Comparison of ENCODE assay signal across 20 cellular contexts in the genomic region with DNA sequence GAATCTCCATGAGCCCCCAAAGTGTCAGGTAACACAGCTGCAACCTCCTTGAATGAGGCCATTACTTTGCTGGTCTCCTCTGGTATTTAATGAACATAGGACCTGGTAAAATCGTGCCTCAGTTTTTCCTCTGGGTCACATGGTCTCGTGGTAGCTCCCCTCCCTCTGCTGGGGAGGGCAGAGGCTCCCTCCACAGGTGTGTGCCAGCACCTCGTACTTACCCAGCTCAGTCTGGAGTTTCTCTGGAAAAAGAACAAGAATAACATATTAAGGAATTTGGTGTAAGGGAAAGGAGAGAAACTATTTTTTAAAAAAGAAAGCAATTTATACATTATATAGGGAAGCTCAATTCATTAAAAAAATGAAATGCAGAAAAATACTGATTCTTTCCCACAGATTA. TPM values are rescaled to one million over a fixed set of nuclear protein-coding genes. Genes with fewer than 3 reads are reported as not detected.
DNase-seq lines count a peak whose midpoint lies in the region; ATAC-seq and TF ChIP-seq lines count a peak whose summit lies in the region.
"Had no signal": no experiment of that assay in that cellular context is flagged by ENCODE, and none has a peak within 500 bp of the region (broad histone marks: within the 10 kb centered on the region; RNA-seq: fewer than 3 reads in every experiment).

No MANE protein-coding gene starts in this region.

- H3K36me3 ChIP-seq in HEK293 (ENCODE audit: control insufficient read depth in 2 of 2, insufficient read depth in 1 of 2, low read length in 2 of 2) (no peaks in the 10 kb centered on the region), brain microvascular endothelial cell (replicated peaks) (no peaks in the 10 kb centered on the region)
- H3K36me3 ChIP-seq: BLaER1 had no signal

- no peaks in the 10 kb centered on the region for H3K9me3 ChIP-seq in HEK293 (ENCODE audit: control insufficient read depth, insufficient read depth, low read depth, low read length)
- H3K9me3 ChIP-seq: BLaER1, Caco-2 had no signal

- CTCF ChIA-PET in activated CD4-positive, alpha-beta T cell treated with anti-CD3 and anti-CD28 coated beads for 36 hours (lab: Charles Lee) = interaction anchor here (0.6 to 1.8 kb wide), 7 partner anchors 12 to 384 kb away, joined by 3 to 12 read pairs (median 3); no protein-coding TSS in a partner anchor
- CTCF ChIA-PET in HEK293 (lab: Yijun Ruan, JAX) = interaction anchor here (0.6 to 2.1 kb wide), 7 partner anchors 9 to 298 kb away, joined by 3 to 25 read pairs (median 3); no protein-coding TSS in a partner anchor

- no peak for TF ChIP-seq CTCF in HEK293 (tag by site-specific recombination; IDR thresholded peaks at IDR 0.05)
- no peak for TF ChIP-seq CTCF in endothelial cell (IDR thresholded peaks at IDR 0.05; ENCODE audit: unreplicated experiment)
- TF ChIP-seq CTCF in omental fat pad (IDR thresholded peaks at IDR 0.05) = no peak
- TF ChIP-seq CTCF in brain microvascular endothelial cell (IDR thresholded peaks at IDR 0.05; ENCODE audit: low read depth, low read length, missing control alignments) = no peak

- H3K36me3 Mint-ChIP-seq in activated CD4-positive, alpha-beta T cell treated with anti-CD3 and anti-CD28 coated beads for 36 hours (ENCODE audit: low read depth) = no peaks in the 10 kb centered on the region
- no peaks in the 10 kb centered on the region for H3K36me3 Mint-ChIP-seq in endothelial cell (ENCODE audit: low read depth, unreplicated experiment)
- H3K36me3 Mint-ChIP-seq: CD4-positive, CD25-positive, alpha-beta regulatory T cell; CD8-positive, alpha-beta T cell had no signal

- DNase-seq in activated CD4-positive, alpha-beta T cell treated with anti-CD3 and anti-CD28 coated beads for 36 hours = peak; percentile 18
- DNase-seq in activated CD4-positive, alpha-beta T cell treated with anti-CD3 and anti-CD28 coated beads, Interleukin-2, amount 50 U/mL, for 4 hours = no peak
- no peak for DNase-seq in endothelial cell (ENCODE audit: low spot score)
- no peak for DNase-seq in omental fat pad (ENCODE audit: low spot score)
- DNase-seq in brain microvascular endothelial cell = no peak
- no peak for DNase-seq in NCI-H345 treated with DMSO at 0.1 percent for 48 hours (lab: John Stamatoyannopoulos, UW; ENCODE audit: unreplicated experiment)
- DNase-seq: Caco-2; CD4-positive, CD25-positive, alpha-beta regulatory T cell; CD8-positive, alpha-beta T cell; DMS153; DND-41; H9; HFFc6 had no signal

- no peaks in the 10 kb centered on the region for H3K4me1 ChIP-seq in HEK293 (ENCODE audit: control insufficient read depth, insufficient read depth, low read length)
- H3K4me1 ChIP-seq: BLaER1 had no signal

- no peak for ATAC-seq in activated CD4-positive, alpha-beta T cell treated with anti-CD3 and anti-CD28 coated beads for 36 hours
- ATAC-seq in omental fat pad (ENCODE audit: low FRiP score) = no peak
- ATAC-seq: CD8-positive, alpha-beta T cell; HCT116 had no signal

- intact Hi-C loops in activated CD4-positive, alpha-beta T cell treated with anti-CD3 and anti-CD28 coated beads for 36 hours (cut with DNase I, micrococcal nuclease) = no loop called here

- H3K4me3 ChIP-seq in HEK293 (ENCODE audit: low read depth, low read length) (no peak overlapping the region), brain microvascular endothelial cell (ENCODE audit: low read depth, low read length) (no peak overlapping the region)
- H3K4me3 ChIP-seq: BLaER1 had no signal

- in situ Hi-C loops in brain microvascular endothelial cell (cut with HindIII; ENCODE audit: low pct_ligation_motif_present, low sequenced_read_pairs) = no loop called here

- H3K4me3 Mint-ChIP-seq in activated CD4-positive, alpha-beta T cell treated with anti-CD3 and anti-CD28 coated beads for 36 hours = no peak overlapping the region
- H3K4me3 Mint-ChIP-seq in endothelial cell (ENCODE audit: unreplicated experiment) = no peak overlapping the region
- H3K4me3 Mint-ChIP-seq: B cell; CD4-positive, CD25-positive, alpha-beta regulatory T cell; CD8-positive, alpha-beta T cell; H9; HFFc6 had no signal

- H3K27me3 Mint-ChIP-seq in activated CD4-positive, alpha-beta T cell treated with anti-CD3 and anti-CD28 coated beads for 36 hours = peaks cover 26% of the 10 kb centered on the region
- H3K27me3 Mint-ChIP-seq in endothelial cell (ENCODE audit: unreplicated experiment) = peaks cover 5% of the 10 kb centered on the region

- POLR2A ChIA-PET in activated CD4-positive, alpha-beta T cell treated with anti-CD3 and anti-CD28 coated beads for 36 hours (lab: Charles Lee) = no interaction called here
- POLR2A ChIA-PET in HEK293 (lab: Yijun Ruan, JAX) = interaction anchor here (0.5 kb wide), 1 partner anchor 186 kb away, joined by 3 read pairs; no protein-coding TSS in a partner anchor

- no peak overlapping the region for H3K27ac Mint-ChIP-seq in activated CD4-positive, alpha-beta T cell treated with anti-CD3 and anti-CD28 coated beads for 36 hours
- H3K27ac Mint-ChIP-seq in endothelial cell (ENCODE audit: unreplicated experiment) = peak overlapping the region; percentile 52
- H3K27ac Mint-ChIP-seq: B cell; CD4-positive, CD25-positive, alpha-beta regulatory T cell; CD8-positive, alpha-beta T cell; H9; HFFc6 had no signal

- H3K27me3 ChIP-seq in brain microvascular endothelial cell (replicated peaks) = peaks cover 5% of the 10 kb centered on the region
- H3K27me3 ChIP-seq: BLaER1 had no signal

- H3K9me3 Mint-ChIP-seq in activated CD4-positive, alpha-beta T cell treated with anti-CD3 and anti-CD28 coated beads for 36 hours (ENCODE audit: low read depth) = no peaks in the 10 kb centered on the region
- no peaks in the 10 kb centered on the region for H3K9me3 Mint-ChIP-seq in endothelial cell (ENCODE audit: unreplicated experiment)
- H3K9me3 Mint-ChIP-seq: CD4-positive, CD25-positive, alpha-beta regulatory T cell; CD8-positive, alpha-beta T cell; HFFc6 had no signal

- peaks cover 3% of the 10 kb centered on the region for H3K4me1 Mint-ChIP-seq in activated CD4-positive, alpha-beta T cell treated with anti-CD3 and anti-CD28 coated beads for 36 hours
- H3K4me1 Mint-ChIP-seq in endothelial cell (ENCODE audit: unreplicated experiment) = peaks cover 4% of the 10 kb centered on the region

- H3K27ac ChIP-seq in HEK293 (ENCODE audit: extremely low read depth, low read depth, low read length) = no peak overlapping the region
- H3K27ac ChIP-seq in brain microvascular endothelial cell = no peak overlapping the region
- H3K27ac ChIP-seq: 22Rv1, BLaER1, C4-2B had no signal

TF ChIP-seq in HEK293, 187 proteins besides CTCF, POLR2A, EP300 and RAD21:
- TF ChIP-seq SCRT2 (tag by site-specific recombination; IDR thresholded peaks at IDR 0.05) (0 out of 2 replicates have a peak, but pooled peaks have one; percentile 13), GLI2 (tag by site-specific recombination; IDR thresholded peaks at IDR 0.05; ENCODE audit: borderline replicate concordance, low read depth) (no peak)

RNA-seq across cellular contexts. Expression of a gene that starts 5.4 kb away (rescaled TPM):
- total RNA-seq in activated CD4-positive, alpha-beta T cell treated with anti-CD3 and anti-CD28 coated beads for 36 hours = not detected
- total RNA-seq in endothelial cell (ENCODE audit: unreplicated experiment) = not detected
- not detected for total RNA-seq in omental fat pad
- total RNA-seq: B cell; Caco-2; CD4-positive, CD25-positive, alpha-beta regulatory T cell; CD8-positive, alpha-beta T cell; H1; H9; HFFc6 had no signal

RNA-seq across cellular contexts. Expression of a gene that starts 29.9 kb away (rescaled TPM):
- not detected for total RNA-seq in activated CD4-positive, alpha-beta T cell treated with anti-CD3 and anti-CD28 coated beads for 36 hours
- total RNA-seq in endothelial cell (ENCODE audit: unreplicated experiment) = not detected
- not detected for total RNA-seq in omental fat pad
- total RNA-seq: B cell; Caco-2; CD4-positive, CD25-positive, alpha-beta regulatory T cell; CD8-positive, alpha-beta T cell; H1; H9; HFFc6 had no signal

RNA-seq across cellular contexts. Expression of a gene that starts 38.1 kb away (rescaled TPM):
- total RNA-seq in activated CD4-positive, alpha-beta T cell treated with anti-CD3 and anti-CD28 coated beads for 36 hours = 1 to 10 TPM; 4.3 to 6.0 TPM
- total RNA-seq in endothelial cell (ENCODE audit: unreplicated experiment) = 0.28 TPM
- 100 to 1,000 TPM; 102 to 437 (median 303) TPM for total RNA-seq in omental fat pad
- total RNA-seq: Caco-2, HFFc6 had no signal

Comparison
In these comparisons a context has a peak if more than half of its experiments do, and no peak if none do; other contexts are left out.
1. RNA of a gene that starts 38.1 kb away (total RNA-seq): 102 to 437 TPM in omental fat pad; 4.3 to 6.0 TPM in activated CD4-positive, alpha-beta T cell treated with anti-CD3 and anti-CD28 coated beads for 36 hours and 0.28 TPM in endothelial cell (single experiment); every median in the first group is over 10 times any median in the second.